Comparison of ENCODE assay signal across 13 cellular contexts in the genomic region with DNA sequence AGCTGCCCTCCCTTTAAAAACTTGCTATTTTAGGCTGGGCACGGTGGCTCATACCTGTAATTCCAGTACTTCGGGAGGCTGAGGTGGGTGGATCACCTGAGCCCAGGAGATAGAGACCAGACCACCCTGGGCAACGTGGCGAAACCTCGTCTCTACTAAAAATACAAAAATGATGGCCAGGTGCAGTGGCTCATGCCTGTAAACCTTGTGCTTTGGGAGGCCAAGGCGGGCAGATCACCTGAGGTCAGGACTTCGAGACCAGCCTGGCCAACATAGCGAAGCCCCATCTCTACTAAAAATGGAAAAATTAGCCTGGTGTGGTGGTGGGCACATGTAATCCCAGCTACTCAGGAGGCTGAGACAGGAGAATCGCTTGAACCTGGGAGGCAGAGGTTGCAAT. TPM values are rescaled to one million over a fixed set of nuclear protein-coding genes. Genes with fewer than 3 reads are reported as not detected.
DNase-seq lines count a peak whose midpoint lies in the region; ATAC-seq, FAIRE-seq and TF ChIP-seq lines count a peak whose summit lies in the region.
"Not testable (repeated sequence)": the region's sequence is repeated elsewhere in the genome, so short reads cannot be mapped to it uniquely, and the experiment has no call there.
"Had no signal": no experiment of that assay in that cellular context is flagged by ENCODE, and none has a peak within 500 bp of the region (broad histone marks: within the 10 kb centered on the region; RNA-seq: fewer than 3 reads in every experiment).

No MANE protein-coding gene starts in this region.

- not testable (repeated sequence) for H2BK20ac ChIP-seq in H1 (ENCODE audit: low read length)

- not testable (repeated sequence) for H2AFZ ChIP-seq in H1 (ENCODE audit: low read length); neuronal stem cell (ENCODE audit: low read length)

- intact Hi-C loops in Right ventricle myocardium superior (cut with DNase I); kidney (cut with DNase I): not testable (repeated sequence)

- not testable (repeated sequence) for H3K79me1 ChIP-seq in H1 (ENCODE audit: low read depth, low read length); neuronal stem cell (ENCODE audit: low read depth, low read length)

- not testable (repeated sequence) for H4K20me1 ChIP-seq in H1 (replicated peaks in 1 of 2; ENCODE audit: control insufficient read depth in 1 of 2, insufficient read depth in 2 of 2, low read length in 2 of 2)

- not testable (repeated sequence) for H3K4ac ChIP-seq in H1 (replicated peaks; ENCODE audit: insufficient read length, low read depth, low read length); neuronal stem cell (ENCODE audit: low read length)

- CTCF ChIA-PET in H1 (lab: Charles Lee; ENCODE audit: partially characterized antibody), result interaction anchor here (1.0 to 1.1 kb wide), 2 partner anchors 40 to 309 kb away, joined by 3 read pairs; no protein-coding TSS in a partner anchor

- H3K79me2 ChIP-seq in H1 (ENCODE audit: control insufficient read depth in 1 of 2, insufficient read depth in 2 of 2, low read length in 2 of 2), result not testable (repeated sequence)

- not testable (repeated sequence) for H2BK15ac ChIP-seq in H1 (ENCODE audit: low read length); neuronal stem cell (ENCODE audit: low read length)

- POLR2A ChIA-PET in H1 (lab: Charles Lee; ENCODE audit: partially characterized antibody), result not testable (repeated sequence)

- not testable (repeated sequence) for TF ChIP-seq EP300 in H1 (IDR thresholded peaks at IDR 0.05; ENCODE audit: borderline replicate concordance in 1 of 2, low read depth in 2 of 2, low read length in 2 of 2)

- not testable (repeated sequence) for H4K8ac ChIP-seq in H1 (ENCODE audit: extremely low read depth, insufficient read depth, low read length); neuronal stem cell (ENCODE audit: low read depth, low read length)

- H3K27me3 ChIP-seq in H1 (replicated peaks in 1 of 4; ENCODE audit: control insufficient read depth in 3 of 4, extremely low read depth in 1 of 4, insufficient read depth in 3 of 4, low read length in 3 of 4), result peaks cover 4 to 68% (median 42%) of the 10 kb centered on the region in 4 experiments; a peak in 6 of 7 replicates
- not testable (repeated sequence) for H3K27me3 ChIP-seq in neuronal stem cell (ENCODE audit: control insufficient read depth in 3 of 3, insufficient read depth in 3 of 3, low read depth in 1 of 3, low read length in 3 of 3)

- TF ChIP-seq RAD21 in H1 (IDR thresholded peaks at IDR 0.05 in 1 of 2, conservative IDR thresholded peaks at IDR 0.05 in 1 of 2; ENCODE audit: low read depth in 2 of 2, low read length in 2 of 2), result not testable (repeated sequence)

- H3K9ac ChIP-seq in H1 (replicated peaks in 1 of 4; ENCODE audit: extremely low read depth in 1 of 4, low read depth in 3 of 4, low read length in 3 of 4); kidney (ENCODE audit: low read length in 2 of 2); neuronal stem cell (ENCODE audit: low read depth, low read length, poor library complexity): not testable (repeated sequence)

- H3K4me2 ChIP-seq in H1 (ENCODE audit: insufficient read depth in 1 of 2, low read depth in 2 of 2, low read length in 2 of 2); neuronal stem cell (ENCODE audit: insufficient read depth, low read length, poor library complexity, severe bottlenecking): not testable (repeated sequence)

- not testable (repeated sequence) for H3K27ac ChIP-seq in H1 (ENCODE audit: low read depth, low read length); kidney (ENCODE audit: low read depth in 2 of 2, low read length in 2 of 2); neuronal stem cell (replicated peaks; ENCODE audit: low read length)

- H2BK120ac ChIP-seq in H1 (replicated peaks; ENCODE audit: low read depth, low read length); neuronal stem cell (ENCODE audit: low read depth, low read length): not testable (repeated sequence)

- TF ChIP-seq POLR2A in H1 (IDR thresholded peaks at IDR 0.05; ENCODE audit: control extremely low read depth in 1 of 2, low read depth in 2 of 2, low read length in 2 of 2), result not testable (repeated sequence)

- not testable (repeated sequence) for TF ChIP-seq CTCF in H1 (IDR thresholded peaks at IDR 0.05; ENCODE audit: control extremely low read depth in 1 of 3, insufficient read depth in 1 of 3, low read depth in 1 of 3, low read length in 3 of 3); kidney (IDR thresholded peaks at IDR 0.05; ENCODE audit: borderline replicate concordance, extremely low read depth, insufficient read depth)

- not testable (repeated sequence) for H2BK5ac ChIP-seq in H1 (ENCODE audit: low read depth, low read length); neuronal stem cell (ENCODE audit: low read length)

- not testable (repeated sequence) for H3K36me3 ChIP-seq in H1 (ENCODE audit: control insufficient read depth in 2 of 4, insufficient read depth in 4 of 4, low read length in 3 of 4); kidney (ENCODE audit: control insufficient read depth in 1 of 2, insufficient read depth in 2 of 2, low read length in 2 of 2); neuronal stem cell (replicated peaks in 1 of 2; ENCODE audit: control insufficient read depth in 2 of 2, insufficient read depth in 2 of 2, low read length in 2 of 2)

- H3K4me3 ChIP-seq in H1 (ENCODE audit: extremely low read depth in 1 of 4, insufficient read depth in 2 of 4, low read depth in 3 of 4, low read length in 4 of 4); kidney (ENCODE audit: low read length in 2 of 2); neuronal stem cell (ENCODE audit: low read length in 2 of 2): not testable (repeated sequence)

- H2BK12ac ChIP-seq in H1 (ENCODE audit: low read depth, low read length), result 0 out of 2 replicates have a peak overlapping the region, but pooled peaks have one; percentile 27
- H2BK12ac ChIP-seq in neuronal stem cell (ENCODE audit: low read length), result not testable (repeated sequence)

- DNase-seq in H1 (ENCODE audit: low read depth in 1 of 2, low spot score in 2 of 2); neuronal stem cell (ENCODE audit: low spot score): not testable (repeated sequence)
- DNase-seq in Right ventricle myocardium superior (peak; percentile 26), kidney (peak; percentile 22)

- not testable (repeated sequence) for ATAC-seq in Right ventricle myocardium superior (ENCODE audit: poor library complexity)

- not testable (repeated sequence) for H4K5ac ChIP-seq in H1 (ENCODE audit: insufficient read length, low read depth, low read length)

- not testable (repeated sequence) for H3K18ac ChIP-seq in H1 (ENCODE audit: extremely low read depth, low read length); neuronal stem cell (ENCODE audit: low read length)

- not testable (repeated sequence) for H3K56ac ChIP-seq in H1 (replicated peaks; ENCODE audit: insufficient read length, low read depth, low read length)

- not testable (repeated sequence) for H3K9me3 ChIP-seq in H1 (ENCODE audit: insufficient read depth in 2 of 2, low read depth in 1 of 2, low read length in 1 of 2); kidney (ENCODE audit: control insufficient read depth in 1 of 2, low read length in 2 of 2); neuronal stem cell (replicated peaks in 1 of 2; ENCODE audit: control insufficient read depth in 2 of 2, insufficient read depth in 1 of 2, low read depth in 1 of 2, low read length in 2 of 2)

- H3K14ac ChIP-seq in H1 (ENCODE audit: insufficient read length), result not testable (repeated sequence)
- H3K14ac ChIP-seq in neuronal stem cell (ENCODE audit: low read length), result peak overlapping the region; percentile 38

- H3K23ac ChIP-seq in H1 (ENCODE audit: insufficient read length); neuronal stem cell (ENCODE audit: low read depth, low read length, poor library complexity): not testable (repeated sequence)

- WGBS in H1 (ENCODE audit: extremely low coverage in 1 of 2, insufficient coverage in 1 of 2, insufficient read length in 1 of 2, insufficient replicate concordance in 2 of 2, low coverage in 1 of 2, low lambda C conversion rate in 2 of 2, missing lambda C conversion rate in 1 of 2), 2 experiments, result 88% methylated on average over 8 of the region's 9 CpGs; no CpG with 5 or more reads in 1 of the 2 experiments
- no CpG with 5 or more reads among the region's 9 CpGs for WGBS in neuronal stem cell (ENCODE audit: extremely low coverage in 2 of 2, insufficient read length in 2 of 2, insufficient replicate concordance in 1 of 2), 2 donors

- H3K4me1 ChIP-seq in H1 (replicated peaks in 1 of 4; ENCODE audit: control insufficient read depth in 3 of 4, insufficient read depth in 4 of 4, low read length in 3 of 4); kidney (ENCODE audit: control insufficient read depth in 1 of 2, insufficient read depth in 1 of 2, low read depth in 1 of 2, low read length in 2 of 2): not testable (repeated sequence)
- peaks cover 20 to 40% of the 10 kb centered on the region in 2 donors for H3K4me1 ChIP-seq in neuronal stem cell (ENCODE audit: control insufficient read depth in 2 of 2, insufficient read depth in 1 of 2, low read depth in 1 of 2, low read length in 2 of 2)

- not testable (repeated sequence) for FAIRE-seq in H1 (lab: Jason Lieb, UNC); kidney (lab: Jason Lieb, UNC)

- H2AK5ac ChIP-seq in H1 (ENCODE audit: low read depth, low read length), result not testable (repeated sequence)
- H2AK5ac ChIP-seq in neuronal stem cell (ENCODE audit: low read depth, low read length), result peak overlapping the region; percentile 37

- H4K91ac ChIP-seq in H1 (replicated peaks; ENCODE audit: insufficient read length, low read length); neuronal stem cell (ENCODE audit: low read depth, low read length, poor library complexity): not testable (repeated sequence)

- H3K23me2 ChIP-seq in H1 (ENCODE audit: low read depth, low read length), result not testable (repeated sequence)

RNA-seq across cellular contexts. Expression of a gene that starts 11.3 kb away (rescaled TPM):
- not detected in 2 replicates for total RNA-seq in H1 (2021; fragmentation: NEBNext Ultra II Directional; extraction: Animal tissue kit (Norgen Biotek cat#: 25700))
- polyA plus RNA-seq in H1 (2011; rRNA removed) (0.32 and 0.36 TPM in 2 replicates), kidney (ENCODE audit: insufficient read depth, low read depth, low replicate concordance) (1.2 TPM)
- polyA plus RNA-seq in H1 (2011; cell fraction: cytosol; rRNA removed), result 0.19 TPM
- polyA plus RNA-seq in H1 (2011; cell fraction: nucleus; rRNA removed), result 0.27 TPM
- polyA plus RNA-seq in H1 (2012, experiment 1 of 2), result 0.09 to 0.32 TPM (median 0.25 TPM) in 3 of 4 replicates, not detected in the other
- 0.09 TPM for polyA plus RNA-seq in H1 (2012, experiment 2 of 2)
- 0.14 TPM for polyA plus RNA-seq in H1 (2013, experiment 1 of 2)
- polyA plus RNA-seq in H1 (2013, experiment 2 of 2), result 0.13 TPM
- not detected in 2 replicates for polyA minus RNA-seq in H1 (2011; rRNA and poly(A)+ RNA removed)
- polyA minus RNA-seq in H1 (2011; cell fraction: cytosol; rRNA and poly(A)+ RNA removed), result not detected
- polyA minus RNA-seq in H1 (2011; cell fraction: nucleus; rRNA and poly(A)+ RNA removed), result not detected
- total RNA-seq in Right ventricle myocardium superior (33.7 TPM), kidney (7.0 TPM)
- polyA plus RNA-seq in neuronal stem cell (2013, experiment 1 of 2), result 0.14 TPM
- polyA plus RNA-seq in neuronal stem cell (2013, experiment 2 of 2), result 0.11 TPM
- total RNA-seq: A673; CD4-positive, alpha-beta memory T cell; CD4-positive, CD25-positive, alpha-beta regulatory T cell; CD8-positive, alpha-beta memory T cell; G401 had no signal
- polyA plus RNA-seq: AG04450; CD14-positive monocyte; CD8-positive, alpha-beta memory T cell had no signal

RNA-seq across cellular contexts. Expression of a gene that starts 32.6 kb away (rescaled TPM):
- 0.15 TPM in 1 of 2 replicates, not detected in the other for total RNA-seq in H1 (2021; fragmentation: NEBNext Ultra II Directional; extraction: Animal tissue kit (Norgen Biotek cat#: 25700))
- polyA plus RNA-seq in H1 (2011; rRNA removed), result 0.14 and 0.35 TPM in 2 replicates
- polyA plus RNA-seq in H1 (2011; cell fraction: cytosol; rRNA removed), result 0.34 TPM
- 2.4 TPM for polyA plus RNA-seq in H1 (2011; cell fraction: nucleus; rRNA removed)
- 0.60 TPM in 1 of 4 replicates, not detected in the others for polyA plus RNA-seq in H1 (2012, experiment 1 of 2)
- polyA plus RNA-seq in H1 (2012, experiment 2 of 2), result not detected
- 0.10 TPM for polyA plus RNA-seq in H1 (2013, experiment 1 of 2)
- polyA plus RNA-seq in H1 (2013, experiment 2 of 2), result 0.07 TPM
- not detected in 2 replicates for polyA minus RNA-seq in H1 (2011; rRNA and poly(A)+ RNA removed)
- not detected for polyA minus RNA-seq in H1 (2011; cell fraction: cytosol; rRNA and poly(A)+ RNA removed)
- polyA minus RNA-seq in H1 (2011; cell fraction: nucleus; rRNA and poly(A)+ RNA removed), result not detected
- total RNA-seq in Right ventricle myocardium superior, result 1.9 TPM
- total RNA-seq in kidney, result 1.6 TPM
- polyA plus RNA-seq in kidney (ENCODE audit: insufficient read depth, low read depth, low replicate concordance), result 0.86 TPM
- polyA plus RNA-seq in neuronal stem cell (2013, experiment 1 of 2), result 0.59 TPM
- polyA plus RNA-seq in neuronal stem cell (2013, experiment 2 of 2), result 0.61 TPM
- total RNA-seq: CD4-positive, CD25-positive, alpha-beta regulatory T cell; CD8-positive, alpha-beta memory T cell; Daoy; G401 had no signal
- polyA plus RNA-seq: AG04450; CD14-positive monocyte; CD4-positive, alpha-beta memory T cell; CD8-positive, alpha-beta memory T cell; GM12878 had no signal

RNA-seq across cellular contexts. Expression of a gene that starts 57.9 kb away (rescaled TPM):
- 101 and 106 TPM in 2 replicates for total RNA-seq in H1 (2021; fragmentation: NEBNext Ultra II Directional; extraction: Animal tissue kit (Norgen Biotek cat#: 25700))
- polyA plus RNA-seq in H1 (2011; rRNA removed), result 31.1 and 39.6 TPM in 2 replicates
- polyA plus RNA-seq in H1 (2011; cell fraction: cytosol; rRNA removed), result 80.4 TPM
- 79.1 TPM for polyA plus RNA-seq in H1 (2011; cell fraction: nucleus; rRNA removed)
- 76.1 to 129 TPM (median 105 TPM) in 4 replicates for polyA plus RNA-seq in H1 (2012, experiment 1 of 2)
- polyA plus RNA-seq in H1 (2012, experiment 2 of 2), result 55.3 TPM
- 89.8 TPM for polyA plus RNA-seq in H1 (2013, experiment 1 of 2)
- 106 TPM for polyA plus RNA-seq in H1 (2013, experiment 2 of 2)
- polyA minus RNA-seq in H1 (2011; rRNA and poly(A)+ RNA removed), result 31.4 and 55.9 TPM in 2 replicates
- 47.0 TPM for polyA minus RNA-seq in H1 (2011; cell fraction: cytosol; rRNA and poly(A)+ RNA removed)
- polyA minus RNA-seq in H1 (2011; cell fraction: nucleus; rRNA and poly(A)+ RNA removed), result 33.5 TPM
- total RNA-seq in Right ventricle myocardium superior, result 280 TPM
- total RNA-seq in kidney, result 204 TPM
- 373 TPM for polyA plus RNA-seq in kidney (ENCODE audit: insufficient read depth, low read depth, low replicate concordance)
- polyA plus RNA-seq in neuronal stem cell (2013, experiment 1 of 2), result 56.9 TPM
- 58.7 TPM for polyA plus RNA-seq in neuronal stem cell (2013, experiment 2 of 2)
